In genomic region chr1:108229969-108230368, GRCh38 we compare ENCODE assay signal across 2 cellular contexts. TPM values are rescaled to one million over a fixed set of nuclear protein-coding genes. Genes with fewer than 3 reads are reported as not detected.
"Had no signal": no experiment of that assay in that cellular context is flagged by ENCODE, and none has a peak within 500 bp of the region (broad histone marks: within the 10 kb centered on the region; RNA-seq: fewer than 3 reads in every experiment).

No MANE protein-coding gene starts in this region.

RNA-seq across cellular contexts. Expression of gene NBPF4, which starts 13.9 kb away (rescaled TPM):
- total RNA-seq: G401, GM12878 had no signal
